Comparison of ENCODE assay signal across 8 cellular contexts in the genomic region with DNA sequence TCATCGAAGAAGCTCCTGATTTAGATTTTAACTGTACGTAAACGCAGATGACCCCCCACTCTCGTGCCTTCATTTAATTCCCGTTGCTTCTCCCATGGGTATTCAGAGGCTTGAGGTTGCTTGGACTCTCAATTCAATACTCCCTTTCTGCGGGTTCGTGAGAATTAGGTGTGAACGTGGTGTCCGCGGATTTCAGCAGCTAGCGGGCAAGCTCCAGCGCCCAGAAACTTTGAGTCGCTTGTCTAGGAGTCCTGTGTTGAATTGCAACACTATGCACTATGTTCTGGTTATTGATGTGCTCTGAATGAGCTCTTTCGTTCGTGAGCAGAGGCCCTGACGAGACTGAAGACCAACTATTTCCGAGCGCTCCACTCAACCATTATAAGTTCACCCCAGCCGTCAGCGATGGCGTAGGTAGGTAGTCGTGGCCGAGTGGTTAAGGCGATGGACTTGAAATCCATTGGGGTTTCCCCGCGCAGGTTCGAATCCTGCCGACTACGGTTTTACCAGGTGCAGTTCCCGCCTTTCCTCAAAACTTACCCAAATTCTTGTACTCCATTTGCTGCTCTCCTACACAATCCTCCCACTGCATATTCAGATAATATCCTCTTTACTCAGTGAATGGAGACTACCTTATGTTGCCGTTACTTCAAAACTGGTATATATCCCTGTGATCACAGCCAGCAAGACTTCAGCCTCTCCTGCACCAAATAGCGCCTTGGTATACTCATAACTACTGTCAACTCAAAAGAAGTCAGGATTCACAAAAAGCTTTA.
A peak's percentile ranks its signal among the peaks of the same experiment; 100 is the strongest.
DNase-seq lines count a peak whose midpoint lies in the region; ATAC-seq lines count a peak whose summit lies in the region.

No MANE protein-coding gene starts in this region.

- peak overlapping the region; percentile 86 for H3K4me2 ChIP-seq in skeletal muscle satellite cell (ENCODE audit: low read length)

- H3K9ac ChIP-seq in skeletal muscle satellite cell (ENCODE audit: low read depth, low read length) = no peak overlapping the region

- H3K36me3 ChIP-seq in skeletal muscle satellite cell (ENCODE audit: insufficient read depth, low read length) = no peaks in the 10 kb centered on the region

- no peaks in the 10 kb centered on the region for H3K4me1 ChIP-seq in skeletal muscle satellite cell (ENCODE audit: control insufficient read depth, insufficient read depth, low read length)

- peak overlapping the region; percentile 67 for H3K4me3 ChIP-seq in skeletal muscle satellite cell (ENCODE audit: low read length)

- H3K9me3 ChIP-seq in skeletal muscle satellite cell (replicated peaks; ENCODE audit: low read length) = no peaks in the 10 kb centered on the region

- peaks cover 11% of the 10 kb centered on the region for H3K27me3 ChIP-seq in skeletal muscle satellite cell (ENCODE audit: control insufficient read depth, insufficient read depth, low read length)

- ATAC-seq in GM21717 (IDR thresholded peaks at IDR 0.05; ENCODE audit: unreplicated experiment) (no peak), HG03045 (IDR thresholded peaks at IDR 0.05; ENCODE audit: unreplicated experiment) (no peak)

- peak; percentile 17 to 69 for DNase-seq in NCI-H524 (lab: John Stamatoyannopoulos, UW)
- DNase-seq in NCI-H524 treated with DMSO at 0.1 percent for 48 hours (lab: John Stamatoyannopoulos, UW) = no peak
- DNase-seq in NCI-H69 (lab: John Stamatoyannopoulos, UW) = peak; percentile 84
- peak; percentile 62 for DNase-seq in dermis blood vessel endothelial cell
- DNase-seq in SW480 (ENCODE audit: low spot score) = no peak

Comparison
In these comparisons a context has a peak if more than half of its experiments do, and no peak if none do; other contexts are left out.
1. DNase-seq: peak in NCI-H524 (2 of 2), NCI-H69 (single experiment) and dermis blood vessel endothelial cell (single experiment); none in NCI-H524 treated with DMSO at 0.1 percent for 48 hours (single experiment) and SW480 (single experiment).